21 cellular contexts compared by ENCODE assay signal in genomic region chr9:13816837-13817236, GRCh38.
A peak's percentile ranks its signal among the peaks of the same experiment; 100 is the strongest.
DNase-seq lines count a peak whose midpoint lies in the region; ATAC-seq and TF ChIP-seq lines count a peak whose summit lies in the region.
"Had no signal": no experiment of that assay in that cellular context is flagged by ENCODE, and none has a peak within 500 bp of the region (broad histone marks: within the 10 kb centered on the region; RNA-seq: fewer than 3 reads in every experiment).

No MANE protein-coding gene starts in this region.

- H3K27me3 ChIP-seq in RWPE2 (ENCODE audit: insufficient read depth, poor library complexity, severe bottlenecking) = no peaks in the 10 kb centered on the region

- H3K27me3 Mint-ChIP-seq in effector memory CD8-positive, alpha-beta T cell = no peaks in the 10 kb centered on the region
- no peaks in the 10 kb centered on the region for H3K27me3 Mint-ChIP-seq in endothelial cell (ENCODE audit: unreplicated experiment)

- H3K36me3 Mint-ChIP-seq in effector memory CD8-positive, alpha-beta T cell (ENCODE audit: insufficient read depth) = no peaks in the 10 kb centered on the region
- no peaks in the 10 kb centered on the region for H3K36me3 Mint-ChIP-seq in endothelial cell (ENCODE audit: low read depth, unreplicated experiment)

- ATAC-seq in RWPE2 (ENCODE audit: low read depth) (peak; percentile 91), esophagus mucosa (peak; percentile 98), HG03025 (IDR thresholded peaks at IDR 0.05; ENCODE audit: low FRiP score, unreplicated experiment) (no peak)
- ATAC-seq in effector memory CD8-positive, alpha-beta T cell (replicated peaks) = no peak
- ATAC-seq: HCT116 had no signal

- H3K36me3 ChIP-seq in RWPE2 (ENCODE audit: low read depth) = no peaks in the 10 kb centered on the region

- H3K9me3 ChIP-seq in RWPE2 (ENCODE audit: severe bottlenecking) = peaks cover 3% of the 10 kb centered on the region

- H3K9me3 Mint-ChIP-seq in effector memory CD8-positive, alpha-beta T cell = peaks cover 9 to 25% of the 10 kb centered on the region in 2 donors
- no peaks in the 10 kb centered on the region for H3K9me3 Mint-ChIP-seq in endothelial cell (ENCODE audit: unreplicated experiment)

- no peak overlapping the region for H3K27ac Mint-ChIP-seq in effector memory CD8-positive, alpha-beta T cell
- H3K27ac Mint-ChIP-seq in endothelial cell (ENCODE audit: unreplicated experiment) = no peak overlapping the region

- peak; percentile 26 for DNase-seq in HPDE6-E6E7 (ENCODE audit: extremely low spot score)
- DNase-seq in RWPE2 (ENCODE audit: low spot score) = no peak
- peak; percentile 35 for DNase-seq in renal cortical epithelial cell (ENCODE audit: low read depth)
- DNase-seq in effector memory CD8-positive, alpha-beta T cell = no peak
- DNase-seq in SKM-1 treated with dmso at 0.1 percent for 144 hours (lab: John Stamatoyannopoulos, UW; ENCODE audit: unreplicated experiment) = no peak
- no peak for DNase-seq in endothelial cell (ENCODE audit: low spot score)
- DNase-seq: 8988T; DMS 273 treated with DMSO at 0.1 percent for 48 hours; DND-41; NCI-H1048; NCI-H1436; NCI-H2029; NCI-H2171; NCI-H69; NK-92 treated with Interleukin-12 subunit alpha and Interleukin-12 subunit beta, amount 100 ng/mL, for 24 hours; SHP77 had no signal

- H3K4me3 Mint-ChIP-seq in effector memory CD8-positive, alpha-beta T cell = no peak overlapping the region
- no peak overlapping the region for H3K4me3 Mint-ChIP-seq in endothelial cell (ENCODE audit: unreplicated experiment)

- no peak overlapping the region for H3K27ac ChIP-seq in RWPE2 (ENCODE audit: poor library complexity, severe bottlenecking)
- H3K27ac ChIP-seq: KMS-11, SK-N-MC had no signal

- no peaks in the 10 kb centered on the region for H3K4me1 Mint-ChIP-seq in effector memory CD8-positive, alpha-beta T cell (ENCODE audit: low read depth in 2 of 2)
- H3K4me1 Mint-ChIP-seq in endothelial cell (ENCODE audit: unreplicated experiment) = no peaks in the 10 kb centered on the region

- no peak overlapping the region for H3K4me3 ChIP-seq in RWPE2 (ENCODE audit: severe bottlenecking)
- H3K4me3 ChIP-seq: SK-N-MC had no signal

- H3K4me1 ChIP-seq in RWPE2 (ENCODE audit: insufficient read depth, poor library complexity, severe bottlenecking) = peaks cover 10% of the 10 kb centered on the region

- TF ChIP-seq CTCF in RWPE2 (IDR thresholded peaks at IDR 0.05; ENCODE audit: poor library complexity, severe bottlenecking) (no peak), endothelial cell (IDR thresholded peaks at IDR 0.05; ENCODE audit: unreplicated experiment) (no peak)

Comparison
In these comparisons a context has a peak if more than half of its experiments do, and no peak if none do; other contexts are left out.
1. DNase-seq: peak in HPDE6-E6E7 (single experiment) and renal cortical epithelial cell (single experiment); none in RWPE2 (single experiment), effector memory CD8-positive, alpha-beta T cell (0 of 3), SKM-1 treated with dmso at 0.1 percent for 144 hours (single experiment) and endothelial cell (single experiment).
2. ATAC-seq: peak in RWPE2 (single experiment) and esophagus mucosa (single experiment); none in effector memory CD8-positive, alpha-beta T cell (single experiment) and HG03025 (single experiment).